1 cellular context compared by ENCODE assay signal in the genomic region with DNA sequence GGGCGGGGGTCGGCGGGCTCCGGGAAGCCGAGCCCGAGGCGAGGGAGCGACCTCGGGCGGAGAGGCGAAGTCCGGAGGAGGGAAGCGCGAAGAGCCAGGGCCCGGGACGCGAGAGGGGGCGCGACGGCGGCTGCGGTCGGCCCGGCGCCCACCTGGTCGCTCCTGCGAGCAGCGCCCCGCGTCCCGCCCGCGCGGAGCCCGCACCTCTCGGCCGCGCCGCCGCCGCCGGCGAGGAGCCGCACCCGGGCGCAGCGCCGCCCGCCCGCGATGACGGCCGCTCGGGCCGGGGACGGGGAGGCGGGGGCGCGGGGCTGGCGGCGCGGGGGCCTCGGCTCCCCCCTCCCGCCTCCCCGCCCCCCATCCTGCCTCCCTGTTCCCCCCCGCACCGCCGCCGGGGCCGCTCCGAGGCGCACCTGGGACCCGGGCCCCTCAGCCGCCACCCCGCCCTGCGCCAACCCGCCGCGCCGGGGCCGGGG.
TF ChIP-seq lines count a peak whose summit lies in the region.

No MANE protein-coding gene starts in this region.

TF ChIP-seq in H1, 55 proteins besides CTCF, POLR2A, EP300 and RAD21:
- TF ChIP-seq RNF2 (IDR thresholded peaks at IDR 0.05; ENCODE audit: borderline replicate concordance, low read depth, low read length, missing control alignments, poor library complexity, severe bottlenecking) = no peak
- TF ChIP-seq NANOG (IDR thresholded peaks at IDR 0.05; ENCODE audit: insufficient read depth, low read depth, low read length, poor library complexity, severe bottlenecking) = no peak
- TF ChIP-seq RBBP5 (IDR thresholded peaks at IDR 0.05; ENCODE audit: borderline replicate concordance, low read depth, low read length) = 0 out of 2 replicates have a peak, but pooled peaks have one; percentile 29
- TF ChIP-seq SAP30 (IDR thresholded peaks at IDR 0.05; ENCODE audit: insufficient read depth, insufficient replicate concordance, low read length) = no peak
- no peak for TF ChIP-seq SP2 (IDR thresholded peaks at IDR 0.05; ENCODE audit: low read length)
